Comparison of ENCODE assay signal across 1 cellular context in the genomic region with DNA sequence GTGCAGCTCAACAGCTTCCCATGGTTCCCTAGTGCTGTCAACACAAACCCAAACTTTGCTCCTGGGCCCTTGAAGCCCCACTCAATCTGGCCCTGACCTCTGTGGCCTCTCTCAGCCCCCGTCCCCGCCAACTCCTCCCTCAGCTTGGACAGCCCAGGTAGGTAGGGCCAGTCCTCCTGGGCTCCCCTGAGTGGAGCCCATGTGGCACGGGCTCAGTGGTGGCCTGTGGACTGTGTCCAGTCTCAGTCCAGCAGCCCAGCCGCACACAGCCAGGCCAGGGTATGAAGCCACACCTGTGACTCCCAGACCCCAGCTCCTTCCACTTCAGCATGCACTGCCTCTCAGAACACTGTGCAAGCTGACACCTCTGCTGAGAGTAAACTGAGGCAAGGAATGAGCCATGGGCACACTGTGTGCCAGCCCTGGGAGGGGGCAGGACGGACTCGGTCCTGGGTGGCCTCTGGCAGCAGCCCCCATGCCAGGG.
TF ChIP-seq lines count a peak whose summit lies in the region.

No MANE protein-coding gene starts in this region.

TF ChIP-seq in endothelial cell of umbilical vein, 7 proteins besides CTCF, POLR2A, EP300 and RAD21 (continued from another document):
- no peak for TF ChIP-seq JUN (IDR thresholded peaks at IDR 0.05; ENCODE audit: borderline replicate concordance, insufficient read depth, insufficient read length, low read depth)
- TF ChIP-seq, protein P1, sequence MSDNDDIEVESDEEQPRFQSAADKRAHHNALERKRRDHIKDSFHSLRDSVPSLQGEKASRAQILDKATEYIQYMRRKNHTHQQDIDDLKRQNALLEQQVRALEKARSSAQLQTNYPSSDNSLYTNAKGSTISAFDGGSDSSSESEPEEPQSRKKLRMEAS (IDR thresholded peaks at IDR 0.05; ENCODE audit: insufficient read depth, insufficient read length): no peak
- no peak for TF ChIP-seq FOS (IDR thresholded peaks at IDR 0.05; ENCODE audit: borderline replicate concordance, insufficient read depth, low read length)
- TF ChIP-seq EZH2 (IDR thresholded peaks at IDR 0.05; ENCODE audit: borderline replicate concordance, low read depth, low read length, severe bottlenecking): no peak
- TF ChIP-seq POLR2AphosphoS5 (IDR thresholded peaks at IDR 0.05; ENCODE audit: insufficient read depth, low read depth, low read length): no peak
